In the genomic region with DNA sequence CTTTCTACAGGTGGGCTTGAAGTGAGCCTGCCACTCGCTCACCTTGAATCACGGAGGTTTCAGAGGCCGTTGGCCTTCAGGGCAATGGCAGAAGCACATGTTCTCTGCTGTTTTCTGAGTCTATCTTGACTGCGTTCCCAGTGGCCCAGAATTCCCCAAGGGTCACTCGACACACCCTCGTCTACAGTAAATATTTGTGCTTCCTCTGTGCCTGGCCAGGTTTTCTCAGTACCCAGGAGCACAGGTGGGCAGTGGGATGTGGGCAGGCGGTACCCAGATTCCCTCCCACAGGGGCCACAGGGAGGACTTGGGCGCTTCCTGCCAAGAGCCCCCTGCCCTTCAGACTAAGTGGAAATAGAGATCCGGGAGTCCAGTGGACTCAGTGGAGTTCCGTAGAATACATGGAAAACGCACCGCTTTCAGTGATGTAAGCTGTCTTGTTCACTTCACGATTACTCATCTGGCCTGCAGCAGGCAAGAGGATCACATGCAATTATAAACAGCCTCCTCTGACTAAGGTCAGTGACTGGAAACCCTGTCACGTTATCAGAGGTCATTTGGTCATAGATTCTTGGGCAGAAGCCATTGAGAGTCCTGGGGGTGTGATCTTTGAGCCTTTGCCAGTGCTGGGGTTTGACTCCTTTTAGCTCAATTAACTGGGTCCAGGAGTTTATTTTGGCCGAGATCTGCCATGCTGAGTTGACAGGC, we compare ENCODE assay signal across 9 cellular contexts.
A peak's percentile ranks its signal among the peaks of the same experiment; 100 is the strongest.
DNase-seq lines count a peak whose midpoint lies in the region; ATAC-seq and TF ChIP-seq lines count a peak whose summit lies in the region.
"Had no signal": no experiment of that assay in that cellular context is flagged by ENCODE, and none has a peak within 500 bp of the region (broad histone marks: within the 10 kb centered on the region; RNA-seq: fewer than 3 reads in every experiment).

No MANE protein-coding gene starts in this region.

- H3K27ac ChIP-seq in fibroblast of lung (ENCODE audit: insufficient read depth, low read length) = peak overlapping the region; percentile 84
- H3K27ac ChIP-seq: KMS-11 had no signal

- no peak overlapping the region for H3K9ac ChIP-seq in fibroblast of lung (ENCODE audit: insufficient read depth, low read length)
- H3K9ac ChIP-seq: KMS-11 had no signal

- peaks cover 17% of the 10 kb centered on the region for H3K4me1 ChIP-seq in fibroblast of lung (ENCODE audit: control insufficient read depth, extremely low read depth, insufficient read depth, low read length)

- H4K20me1 ChIP-seq in fibroblast of lung (ENCODE audit: control insufficient read depth, extremely low read depth, insufficient read depth, low read length) = no peaks in the 10 kb centered on the region

- H3K4me3 ChIP-seq in GM06990 (replicated peaks; ENCODE audit: low read depth, low read length) = peak overlapping the region; percentile 30
- no peak overlapping the region for H3K4me3 ChIP-seq in fibroblast of lung (replicated peaks in 1 of 4; ENCODE audit: control extremely low read depth in 1 of 4, insufficient read depth in 1 of 4, low read depth in 3 of 4, low read length in 4 of 4)

- peak overlapping the region; percentile 73 for H3K4me2 ChIP-seq in fibroblast of lung (ENCODE audit: extremely low read depth, insufficient read depth, low read length)
- H3K4me2 ChIP-seq: KMS-11 had no signal

- no peaks in the 10 kb centered on the region for H3K36me3 ChIP-seq in GM06990 (ENCODE audit: control insufficient read depth, insufficient read depth, low read length)
- no peaks in the 10 kb centered on the region for H3K36me3 ChIP-seq in fibroblast of lung (ENCODE audit: control insufficient read depth, insufficient read depth, low read length)

- H2AFZ ChIP-seq in fibroblast of lung (ENCODE audit: low read length) = no peak overlapping the region

- H3K27me3 ChIP-seq in GM06990 (replicated peaks; ENCODE audit: control insufficient read depth, insufficient read depth, low read length) = no peaks in the 10 kb centered on the region
- no peaks in the 10 kb centered on the region for H3K27me3 ChIP-seq in fibroblast of lung (ENCODE audit: control insufficient read depth, insufficient read depth, low read length)

- no peaks in the 10 kb centered on the region for H3K9me3 ChIP-seq in fibroblast of lung (ENCODE audit: control insufficient read depth, insufficient read depth, low read depth, low read length)

- TF ChIP-seq CTCF in GM06990 (IDR thresholded peaks at IDR 0.05; ENCODE audit: insufficient read depth, low read length, poor library complexity, severe bottlenecking) = no peak
- no peak for TF ChIP-seq CTCF in fibroblast of lung (conservative IDR thresholded peaks at IDR 0.05 in 1 of 2, IDR thresholded peaks at IDR 0.05 in 1 of 2; ENCODE audit: low read depth in 1 of 2, low read length in 2 of 2)

- ATAC-seq in activated CD4-positive, CD25-positive, alpha-beta regulatory T cell treated with anti-CD3 and anti-CD28 coated beads, Interleukin-2, amount 50 U/mL, for 24 hours = no peak
- ATAC-seq in GM19452 (IDR thresholded peaks at IDR 0.05; ENCODE audit: unreplicated experiment) = no peak

- H3K79me2 ChIP-seq in fibroblast of lung (ENCODE audit: control insufficient read depth, insufficient read depth, low read length) = no peaks in the 10 kb centered on the region

- DNase-seq in GM06990 (ENCODE audit: extremely low read depth, insufficient read length) = no peak
- DNase-seq in RPMI7951 (ENCODE audit: low read depth) = peak; percentile 94
- DNase-seq in fibroblast of lung (ENCODE audit: low read depth in 2 of 2) = peak; percentile 88 to 93
- peak; percentile 20 for DNase-seq in pons (ENCODE audit: low spot score)
- no peak for DNase-seq in NCI-H2227 (lab: John Stamatoyannopoulos, UW; ENCODE audit: unreplicated experiment)
- DNase-seq in activated effector memory CD4-positive, alpha-beta T cell treated with anti-CD3 and anti-CD28 coated beads, Interleukin-2, amount 50 U/mL, for 16 hours = no peak

Comparison
In these comparisons a context has a peak if more than half of its experiments do, and no peak if none do; other contexts are left out.
1. DNase-seq: peak in RPMI7951 (single experiment), fibroblast of lung (2 of 2) and pons (single experiment); none in GM06990 (single experiment), NCI-H2227 (single experiment) and activated effector memory CD4-positive, alpha-beta T cell treated with anti-CD3 and anti-CD28 coated beads, Interleukin-2, amount 50 U/mL, for 16 hours (single experiment).